ENCODE assay signal across 8 cellular contexts in genomic region chr14:101762530-101763101, GRCh38. TPM values are rescaled to one million over a fixed set of nuclear protein-coding genes. Genes with fewer than 3 reads are reported as not detected.
DNase-seq lines count a peak whose midpoint lies in the region; ATAC-seq and TF ChIP-seq lines count a peak whose summit lies in the region.

No MANE protein-coding gene starts in this region.

- H3K79me1 ChIP-seq in mesenchymal stem cell (replicated peaks; ENCODE audit: low read length, poor library complexity, severe bottlenecking) = peaks cover 13% of the 10 kb centered on the region

- H3K18ac ChIP-seq in mesenchymal stem cell (ENCODE audit: low read depth in 1 of 2, low read length in 2 of 2) = no peak overlapping the region

- H3K36me3 ChIP-seq in mesenchymal stem cell (ENCODE audit: control insufficient read depth in 1 of 2, insufficient read depth in 2 of 2, low read depth in 1 of 2, low read length in 2 of 2) (peaks cover 12 to 30% of the 10 kb centered on the region in 2 experiments), upper lobe of right lung (peaks cover 18% of the 10 kb centered on the region)

- ATAC-seq in upper lobe of right lung (no peak), HG03159 (IDR thresholded peaks at IDR 0.05; ENCODE audit: unreplicated experiment) (no peak), HG03097 (IDR thresholded peaks at IDR 0.05; ENCODE audit: low FRiP score, unreplicated experiment) (no peak)

- intact Hi-C loops in MCF 10A (cut with micrococcal nuclease) = loop anchor here (5.0 kb wide), 1 partner anchor 40 kb away; no protein-coding TSS in a partner anchor
- intact Hi-C loops in upper lobe of right lung (cut with DNase I) = no loop called here

- no peaks in the 10 kb centered on the region for H3K9me3 ChIP-seq in mesenchymal stem cell (ENCODE audit: control insufficient read depth, low read length)
- H3K9me3 ChIP-seq in upper lobe of right lung = no peaks in the 10 kb centered on the region

- H3K9ac ChIP-seq in mesenchymal stem cell (ENCODE audit: low read length) = peak overlapping the region; percentile 83

- H2BK15ac ChIP-seq in mesenchymal stem cell (ENCODE audit: low read depth, poor library complexity, severe bottlenecking) = no peak overlapping the region

- no peak overlapping the region for H3K14ac ChIP-seq in mesenchymal stem cell (ENCODE audit: low read length in 2 of 2)

- H3K4ac ChIP-seq in mesenchymal stem cell (ENCODE audit: low read depth in 1 of 2, low read length in 2 of 2) = no peak overlapping the region

- no peaks in the 10 kb centered on the region for H3K27me3 Mint-ChIP-seq in activated naive CD4-positive, alpha-beta T cell treated with anti-CD3 and anti-CD28 coated beads, Interleukin-2, amount 50 U/mL, for 24 hours
- no peaks in the 10 kb centered on the region for H3K27me3 Mint-ChIP-seq in MCF 10A (ENCODE audit: insufficient read depth, unreplicated experiment)

- H3K27ac Mint-ChIP-seq in activated naive CD4-positive, alpha-beta T cell treated with anti-CD3 and anti-CD28 coated beads, Interleukin-2, amount 50 U/mL, for 24 hours = peak overlapping the region; percentile 90
- no peak overlapping the region for H3K27ac Mint-ChIP-seq in MCF 10A (ENCODE audit: low read depth, unreplicated experiment)

- no peak overlapping the region for H2AK5ac ChIP-seq in mesenchymal stem cell (ENCODE audit: low read length, severe bottlenecking)

- H3K4me1 Mint-ChIP-seq in activated naive CD4-positive, alpha-beta T cell treated with anti-CD3 and anti-CD28 coated beads, Interleukin-2, amount 50 U/mL, for 24 hours = peaks cover 56% of the 10 kb centered on the region
- H3K4me1 Mint-ChIP-seq in MCF 10A (ENCODE audit: insufficient read depth, unreplicated experiment) = peaks cover 20% of the 10 kb centered on the region

- H3K27ac ChIP-seq in mesenchymal stem cell (ENCODE audit: low read length, poor library complexity, severe bottlenecking) = no peak overlapping the region
- peak overlapping the region; percentile 71 for H3K27ac ChIP-seq in upper lobe of right lung

- WGBS in mesenchymal stem cell = 45% methylated on average over 3 of the region's 4 CpGs

- peak overlapping the region; percentile 77 to 82 for H3K4me3 ChIP-seq in mesenchymal stem cell (ENCODE audit: insufficient read depth in 1 of 2, low read depth in 1 of 2, low read length in 2 of 2)
- peak overlapping the region; percentile 75 for H3K4me3 ChIP-seq in upper lobe of right lung

- no peak overlapping the region for H4K91ac ChIP-seq in mesenchymal stem cell (ENCODE audit: low read length)

- no peak for DNase-seq in activated naive CD4-positive, alpha-beta T cell treated with anti-CD3 and anti-CD28 coated beads, Interleukin-2, amount 50 U/mL, for 16 hours
- no peak for DNase-seq in MCF 10A (ENCODE audit: unreplicated experiment)
- no peak for DNase-seq in mesenchymal stem cell
- DNase-seq in upper lobe of right lung = no peak
- no peak for DNase-seq in SHP77 (lab: John Stamatoyannopoulos, UW)

- TF ChIP-seq CTCF in MCF 10A (IDR thresholded peaks at IDR 0.05; ENCODE audit: unreplicated experiment) (no peak), upper lobe of right lung (IDR thresholded peaks at IDR 0.05) (no peak)

- peak overlapping the region; percentile 91 for H3K4me3 Mint-ChIP-seq in activated naive CD4-positive, alpha-beta T cell treated with anti-CD3 and anti-CD28 coated beads, Interleukin-2, amount 50 U/mL, for 24 hours
- peak overlapping the region; percentile 76 for H3K4me3 Mint-ChIP-seq in MCF 10A (ENCODE audit: unreplicated experiment)

- H4K8ac ChIP-seq in mesenchymal stem cell (ENCODE audit: low read length) = no peak overlapping the region

- no peak overlapping the region for H3K23ac ChIP-seq in mesenchymal stem cell (ENCODE audit: low read length in 2 of 2)

- no peak overlapping the region for H2BK12ac ChIP-seq in mesenchymal stem cell (ENCODE audit: low read length in 2 of 2)

- no TSS peak for BruUV-seq in MCF 10A (replicated peaks; lab: Mats Ljungman, UMichigan)

- H2BK120ac ChIP-seq in mesenchymal stem cell (ENCODE audit: low read depth, low read length) = no peak overlapping the region

- peak overlapping the region; percentile 91 for H3K4me2 ChIP-seq in mesenchymal stem cell (ENCODE audit: low read length, poor library complexity, severe bottlenecking)

- peaks cover 3% of the 10 kb centered on the region for H3K4me1 ChIP-seq in mesenchymal stem cell (ENCODE audit: control insufficient read depth, insufficient read depth, low read depth, low read length)
- peaks cover 12% of the 10 kb centered on the region for H3K4me1 ChIP-seq in upper lobe of right lung

- no peaks in the 10 kb centered on the region for H3K9me3 Mint-ChIP-seq in activated naive CD4-positive, alpha-beta T cell treated with anti-CD3 and anti-CD28 coated beads, Interleukin-2, amount 50 U/mL, for 24 hours
- H3K9me3 Mint-ChIP-seq in MCF 10A (ENCODE audit: unreplicated experiment) = peaks cover 6% of the 10 kb centered on the region

- H3K36me3 Mint-ChIP-seq in activated naive CD4-positive, alpha-beta T cell treated with anti-CD3 and anti-CD28 coated beads, Interleukin-2, amount 50 U/mL, for 24 hours = peaks cover 24% of the 10 kb centered on the region
- peaks cover 38% of the 10 kb centered on the region for H3K36me3 Mint-ChIP-seq in MCF 10A (ENCODE audit: insufficient read depth, unreplicated experiment)

- H3K27me3 ChIP-seq in mesenchymal stem cell (ENCODE audit: control insufficient read depth in 1 of 2, insufficient read depth in 1 of 2, low read length in 2 of 2) = peaks cover 7% of the 10 kb centered on the region in 2 experiments
- H3K27me3 ChIP-seq in upper lobe of right lung = no peaks in the 10 kb centered on the region

- H2BK5ac ChIP-seq in mesenchymal stem cell (ENCODE audit: low read depth, low read length, poor library complexity, severe bottlenecking) = no peak overlapping the region

- no peak overlapping the region for H2AFZ ChIP-seq in mesenchymal stem cell (ENCODE audit: low read depth, low read length)

- CTCF ChIA-PET in MCF 10A (lab: Yijun Ruan, JAX) = interaction anchor here (0.6 to 1.7 kb wide), 6 partner anchors 8 to 520 kb away, joined by 3 to 10 read pairs (median 4); no protein-coding TSS in a partner anchor

- POLR2A ChIA-PET in MCF 10A (lab: Yijun Ruan, JAX) = interaction anchor here (0.7 to 2.8 kb wide), 18 partner anchors 8 to 1025 kb away, joined by 3 to 32 read pairs (median 3); no protein-coding TSS in a partner anchor

RNA-seq across cellular contexts. Expression of gene PPP2R5C, which starts 1.1 kb away (rescaled TPM):
- total RNA-seq in MCF 10A (2022) = 118 and 122 TPM in 2 replicates
- polyA plus RNA-seq in mesenchymal stem cell (2013, experiment 1 of 2) = 131 TPM
- polyA plus RNA-seq in mesenchymal stem cell (2013, experiment 2 of 2) = 141 TPM
- 165 TPM for total RNA-seq in upper lobe of right lung
